In genomic region chr2:170361359-170361936, GRCh38 we compare ENCODE assay signal across 8 cellular contexts.
DNase-seq lines count a peak whose midpoint lies in the region; ATAC-seq and TF ChIP-seq lines count a peak whose summit lies in the region.

No MANE protein-coding gene starts in this region.

- no peak overlapping the region for H3K27ac ChIP-seq in CD4-positive, alpha-beta T cell (ENCODE audit: low read depth, low read length)
- no peak overlapping the region for H3K27ac ChIP-seq in testis

- peak; percentile 10 to 49 (median 26) for DNase-seq in CD4-positive, alpha-beta T cell
- DNase-seq in NCI-H2171 treated with DMSO at 0.1 percent for 48 hours (lab: John Stamatoyannopoulos, UW) (peak; percentile 53), endothelial cell (ENCODE audit: low spot score) (peak; percentile 70), naive B cell (peak; percentile 25), testis (peak; percentile 70)
- DNase-seq in activated CD4-positive, alpha-beta T cell treated with anti-CD3 and anti-CD28 coated beads, Interleukin-2, amount 10 ng/mL, durations not matched to agents 24 days and 14 days: peak; percentile 87

- no peak for TF ChIP-seq POLR2A in testis (IDR thresholded peaks at IDR 0.05)

- H3K36me3 Mint-ChIP-seq in CD4-positive, alpha-beta T cell (ENCODE audit: low read depth): no peaks in the 10 kb centered on the region
- H3K36me3 Mint-ChIP-seq in activated CD4-positive, alpha-beta T cell treated with anti-CD3 and anti-CD28 coated beads, Interleukin-2, amount 10 ng/mL, durations not matched to agents 24 days and 14 days (ENCODE audit: low read depth): no peaks in the 10 kb centered on the region
- H3K36me3 Mint-ChIP-seq in endothelial cell (ENCODE audit: low read depth, unreplicated experiment) (no peaks in the 10 kb centered on the region), naive B cell (no peaks in the 10 kb centered on the region)

- peaks cover 13% of the 10 kb centered on the region for H3K27me3 ChIP-seq in CD4-positive, alpha-beta T cell (ENCODE audit: control insufficient read depth, insufficient read depth, low read length)
- H3K27me3 ChIP-seq in testis: no peaks in the 10 kb centered on the region

- no peaks in the 10 kb centered on the region for H3K4me1 ChIP-seq in testis

- H3K9me3 ChIP-seq in CD4-positive, alpha-beta T cell (ENCODE audit: control insufficient read depth, low read length): no peaks in the 10 kb centered on the region
- H3K9me3 ChIP-seq in testis: no peaks in the 10 kb centered on the region

- H3K4me1 Mint-ChIP-seq in CD4-positive, alpha-beta T cell (ENCODE audit: low read depth): peaks cover 16% of the 10 kb centered on the region
- peaks cover 38% of the 10 kb centered on the region for H3K4me1 Mint-ChIP-seq in activated CD4-positive, alpha-beta T cell treated with anti-CD3 and anti-CD28 coated beads, Interleukin-2, amount 10 ng/mL, durations not matched to agents 24 days and 14 days
- H3K4me1 Mint-ChIP-seq in endothelial cell (ENCODE audit: unreplicated experiment) (peaks cover 52% of the 10 kb centered on the region), naive B cell (peaks cover 0 to 5% (median 0%) of the 10 kb centered on the region in 3 donors)

- peak; percentile 82 for ATAC-seq in CD4-positive, alpha-beta T cell (ENCODE audit: poor library complexity)
- ATAC-seq in GM19372 (IDR thresholded peaks at IDR 0.05; ENCODE audit: low read depth, unreplicated experiment) (peak; percentile 53), naive B cell (ENCODE audit: low read depth in 2 of 2) (no peak), GM18519 (IDR thresholded peaks at IDR 0.05; ENCODE audit: low FRiP score, unreplicated experiment) (no peak)

- peak; percentile 75 for TF ChIP-seq CTCF in CD4-positive, alpha-beta T cell (IDR thresholded peaks at IDR 0.05)
- TF ChIP-seq CTCF in endothelial cell (IDR thresholded peaks at IDR 0.05; ENCODE audit: unreplicated experiment) (peak; percentile 67), testis (IDR thresholded peaks at IDR 0.05) (peak in 2 of 3 experiments; percentile 52 to 53)

- no peaks in the 10 kb centered on the region for H3K36me3 ChIP-seq in testis (ENCODE audit: low read depth, missing control alignments)

- H3K27me3 Mint-ChIP-seq in CD4-positive, alpha-beta T cell: peaks cover 7% of the 10 kb centered on the region
- peaks cover 4% of the 10 kb centered on the region for H3K27me3 Mint-ChIP-seq in activated CD4-positive, alpha-beta T cell treated with anti-CD3 and anti-CD28 coated beads, Interleukin-2, amount 10 ng/mL, durations not matched to agents 24 days and 14 days
- H3K27me3 Mint-ChIP-seq in endothelial cell (ENCODE audit: unreplicated experiment): peaks cover 1% of the 10 kb centered on the region
- peaks cover 22 to 35% (median 22%) of the 10 kb centered on the region in 3 donors for H3K27me3 Mint-ChIP-seq in naive B cell

- CTCF ChIA-PET in CD4-positive, alpha-beta T cell (lab: Charles Lee): interaction anchor here (0.6 to 1.1 kb wide), 3 partner anchors 10 to 452 kb away, joined by 3 to 8 read pairs (median 5); no protein-coding TSS in a partner anchor

- H3K4me3 Mint-ChIP-seq in CD4-positive, alpha-beta T cell: no peak overlapping the region
- H3K4me3 Mint-ChIP-seq in activated CD4-positive, alpha-beta T cell treated with anti-CD3 and anti-CD28 coated beads, Interleukin-2, amount 10 ng/mL, durations not matched to agents 24 days and 14 days: peak overlapping the region; percentile 40
- H3K4me3 Mint-ChIP-seq in endothelial cell (ENCODE audit: unreplicated experiment): no peak overlapping the region
- no peak overlapping the region for H3K4me3 Mint-ChIP-seq in naive B cell

- POLR2A ChIA-PET in CD4-positive, alpha-beta T cell (lab: Charles Lee): interaction anchor here (1.0 kb wide), 1 partner anchor 453 kb away, joined by 3 read pairs; no protein-coding TSS in a partner anchor

- 40 to 48% methylated on average over 4 of the region's 4 CpGs for WGBS in testis, 2 donors

- H3K9me3 Mint-ChIP-seq in CD4-positive, alpha-beta T cell: no peaks in the 10 kb centered on the region
- H3K9me3 Mint-ChIP-seq in activated CD4-positive, alpha-beta T cell treated with anti-CD3 and anti-CD28 coated beads, Interleukin-2, amount 10 ng/mL, durations not matched to agents 24 days and 14 days: no peaks in the 10 kb centered on the region
- no peaks in the 10 kb centered on the region for H3K9me3 Mint-ChIP-seq in endothelial cell (ENCODE audit: unreplicated experiment)
- H3K9me3 Mint-ChIP-seq in naive B cell: no peaks in the 10 kb centered on the region

- H3K27ac Mint-ChIP-seq in CD4-positive, alpha-beta T cell: no peak overlapping the region
- H3K27ac Mint-ChIP-seq in activated CD4-positive, alpha-beta T cell treated with anti-CD3 and anti-CD28 coated beads, Interleukin-2, amount 10 ng/mL, durations not matched to agents 24 days and 14 days: peak overlapping the region; percentile 97
- H3K27ac Mint-ChIP-seq in endothelial cell (ENCODE audit: unreplicated experiment) (peak overlapping the region; percentile 83), naive B cell (peak overlapping the region in 1 of 6 donors; percentile 2)

- intact Hi-C loops in CD4-positive, alpha-beta T cell (cut with DNase I, micrococcal nuclease): loop anchor here in 1 of 2 experiments (1.0 kb wide), 1 partner anchor 454 kb away; no protein-coding TSS in a partner anchor
- intact Hi-C loops in activated CD4-positive, alpha-beta T cell treated with anti-CD3 and anti-CD28 coated beads, Interleukin-2, amount 10 ng/mL, durations not matched to agents 24 days and 14 days (cut with micrococcal nuclease): loop anchor here (1.0 to 10.0 kb wide), 5 partner anchors 37 to 1563 kb away; partner anchors contain the start of genes ERICH2, GORASP2, HAT1 and SP5
- intact Hi-C loops in testis (cut with DNase I; ENCODE audit: low total_unique reads): no loop called here

- no peak overlapping the region for H3K4me3 ChIP-seq in testis

Comparison
In these comparisons a context has a peak if more than half of its experiments do, and no peak if none do; other contexts are left out.
1. ATAC-seq: peak in CD4-positive, alpha-beta T cell (single experiment) and GM19372 (single experiment); none in naive B cell (0 of 2) and GM18519 (single experiment).
2. DNase-seq: peak in every context shown above with its lines; median percentile 87 in activated CD4-positive, alpha-beta T cell treated with anti-CD3 and anti-CD28 coated beads, Interleukin-2, amount 10 ng/mL, durations not matched to agents 24 days and 14 days; 70 in endothelial cell; 70 in testis; 53 in NCI-H2171 treated with DMSO at 0.1 percent for 48 hours; 26 in CD4-positive, alpha-beta T cell; 25 in naive B cell.
3. Peak in every context shown above with its lines, with median percentiles within 50 percentile points of each other: CTCF ChIP-seq.